In the genomic region with DNA sequence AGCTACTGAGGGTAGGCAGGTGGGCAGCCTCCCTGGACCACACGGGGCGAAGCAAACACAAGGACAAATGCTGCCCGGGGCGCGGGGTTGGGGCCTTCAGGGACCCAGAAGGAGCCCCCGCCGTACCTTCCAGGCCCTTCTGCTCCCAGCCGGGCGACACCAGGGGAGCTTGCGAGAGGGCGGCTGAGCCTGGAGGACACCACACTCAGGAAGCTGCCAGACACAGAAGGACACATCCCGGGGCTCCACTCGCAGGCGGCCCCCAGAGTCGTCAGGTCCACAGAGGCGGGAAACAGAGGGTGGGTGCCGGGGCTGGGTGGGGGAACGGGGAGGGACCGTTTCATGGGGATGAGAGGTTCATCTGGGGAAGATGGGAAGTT, we compare ENCODE assay signal across 22 cellular contexts. TPM values are rescaled to one million over a fixed set of nuclear protein-coding genes. Genes with fewer than 3 reads are reported as not detected.
DNase-seq lines count a peak whose midpoint lies in the region; ATAC-seq and TF ChIP-seq lines count a peak whose summit lies in the region.
"Had no signal": no experiment of that assay in that cellular context is flagged by ENCODE, and none has a peak within 500 bp of the region (broad histone marks: within the 10 kb centered on the region; RNA-seq: fewer than 3 reads in every experiment).

No MANE protein-coding gene starts in this region.

- H3K27me3 ChIP-seq in BE2C, result no peaks in the 10 kb centered on the region

- H3K27ac ChIP-seq in HEK293 (ENCODE audit: extremely low read depth, low read depth, low read length), result no peak overlapping the region
- H3K27ac ChIP-seq: A549 had no signal

- H3K4me3 ChIP-seq in BE2C (ENCODE audit: low read depth, low read length) (no peak overlapping the region), HEK293 (ENCODE audit: low read depth, low read length) (no peak overlapping the region)
- H3K4me3 ChIP-seq: A549 had no signal

- DNase-seq in activated naive CD4-positive, alpha-beta T cell treated with anti-CD3 and anti-CD28 coated beads, Interleukin-2, amount 50 U/mL, for 16 hours, result peak; percentile 4
- DNase-seq in activated naive CD4-positive, alpha-beta T cell (lab: John Stamatoyannopoulos, UW), result no peak
- peak; percentile 4 for DNase-seq in BE2C
- peak; percentile 84 for DNase-seq in mesenteric fat pad (ENCODE audit: low spot score)
- DNase-seq in RPMI8226, result no peak
- DNase-seq in activated CD4-positive, alpha-beta T cell treated with anti-CD3 and anti-CD28 coated beads for 48 hours, result no peak
- DNase-seq: CD4-positive, CD25-positive, alpha-beta regulatory T cell; EL; GF-D8; HFFc6; Karpas-422; MV-4-11; NCI-H1105 treated with DMSO at 0.1 percent for 48 hours; NCI-H2029 treated with DMSO at 0.1 percent for 48 hours; NCI-H2171; NCI-H345; NCI-H524; NCI-H82; SHP77 treated with DMSO at 0.1 percent for 48 hours had no signal

- no peaks in the 10 kb centered on the region for H3K36me3 ChIP-seq in BE2C
- peaks cover 0 to 22% of the 10 kb centered on the region in 2 experiments; a peak in 1 of 3 replicates for H3K36me3 ChIP-seq in HEK293 (ENCODE audit: control insufficient read depth in 2 of 2, insufficient read depth in 1 of 2, low read length in 2 of 2)

- POLR2A ChIA-PET in HEK293 (lab: Yijun Ruan, JAX), result no interaction called here

- no peak for ATAC-seq in GM18873 (IDR thresholded peaks at IDR 0.05; ENCODE audit: low FRiP score, unreplicated experiment)
- ATAC-seq: A549 had no signal

- H3K4me1 ChIP-seq in BE2C (no peaks in the 10 kb centered on the region), HEK293 (ENCODE audit: control insufficient read depth, insufficient read depth, low read length) (no peaks in the 10 kb centered on the region)
- H3K4me1 ChIP-seq: A549 had no signal

- CTCF ChIA-PET in HEK293 (lab: Yijun Ruan, JAX), result no interaction called here

- H3K9me3 ChIP-seq in BE2C (no peaks in the 10 kb centered on the region), HEK293 (ENCODE audit: control insufficient read depth, insufficient read depth, low read depth, low read length) (no peaks in the 10 kb centered on the region)
- H3K9me3 ChIP-seq: A549 had no signal

- no peak for TF ChIP-seq CTCF in BE2C (IDR thresholded peaks at IDR 0.05; ENCODE audit: low read depth, low read length)
- no peak for TF ChIP-seq CTCF in HEK293 (tag by site-specific recombination; IDR thresholded peaks at IDR 0.05)

TF ChIP-seq in HEK293, 187 proteins besides CTCF, POLR2A, EP300 and RAD21:
- TF ChIP-seq ZIC2 (tag by site-specific recombination; IDR thresholded peaks at IDR 0.05), result 0 out of 2 replicates have a peak, but pooled peaks have one; percentile 16
- no peak for TF ChIP-seq ZNF174 (tag by site-specific recombination; IDR thresholded peaks at IDR 0.05)

RNA-seq across cellular contexts. Expression of a gene that starts 58.5 kb away (rescaled TPM):
- polyA plus RNA-seq in BE2C (2012; ENCODE audit: insufficient read depth, insufficient read length, low read depth), result 81.2 TPM
- total RNA-seq in mesenteric fat pad, result 36.3 TPM

Comparison
In these comparisons a context has a peak if more than half of its experiments do, and no peak if none do; other contexts are left out.
1. DNase-seq: peak in activated naive CD4-positive, alpha-beta T cell treated with anti-CD3 and anti-CD28 coated beads, Interleukin-2, amount 50 U/mL, for 16 hours (single experiment), BE2C (single experiment) and mesenteric fat pad (single experiment); none in activated naive CD4-positive, alpha-beta T cell (0 of 4), RPMI8226 (single experiment) and activated CD4-positive, alpha-beta T cell treated with anti-CD3 and anti-CD28 coated beads for 48 hours (single experiment).